In the genomic region with DNA sequence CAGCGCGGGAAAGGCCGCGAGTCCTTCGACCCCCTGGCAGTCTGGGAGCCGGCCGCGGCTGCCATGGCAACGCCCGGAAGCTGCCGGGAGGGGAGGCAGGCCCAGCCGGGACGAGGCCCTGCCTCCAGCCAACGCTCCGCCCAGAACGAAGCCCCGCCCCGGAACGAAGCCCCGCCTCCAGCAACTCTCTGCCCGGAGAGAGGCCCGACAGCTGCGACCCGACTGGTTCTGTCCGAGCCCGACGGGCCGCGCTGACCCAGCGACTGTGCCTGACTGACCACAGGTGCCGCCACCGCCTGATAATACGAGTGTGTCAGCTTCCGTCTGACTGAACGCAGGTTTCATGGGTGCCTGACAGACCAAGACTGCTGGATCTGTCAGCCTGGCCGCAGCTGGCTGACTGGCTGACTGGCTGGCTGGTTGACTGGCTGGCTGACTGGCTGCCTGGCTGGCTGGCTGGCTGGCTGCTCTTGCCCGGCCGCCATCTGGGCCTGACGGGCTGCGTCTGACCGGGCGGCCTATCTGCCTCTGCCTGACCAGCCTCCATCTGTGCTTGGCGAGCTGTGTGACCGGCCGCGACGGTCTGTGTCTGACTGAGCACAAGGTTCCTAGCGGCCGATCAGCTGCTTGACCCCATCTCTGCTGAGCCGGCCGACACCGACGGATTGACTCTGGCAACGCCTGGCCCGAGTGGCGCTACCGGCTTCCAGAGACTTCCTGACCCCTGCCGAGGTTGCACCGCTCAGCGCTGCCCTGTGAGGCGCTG, we compare ENCODE assay signal across 8 cellular contexts.
DNase-seq lines count a peak whose midpoint lies in the region; ATAC-seq and TF ChIP-seq lines count a peak whose summit lies in the region.

No MANE protein-coding gene starts in this region.

- DNase-seq in Ammon's horn (ENCODE audit: low spot score) (peak; percentile 96), GM19238 (ENCODE audit: insufficient read length, low spot score) (peak; percentile 89), NCI-H524 treated with DMSO at 0.1 percent for 48 hours (lab: John Stamatoyannopoulos, UW) (peak; percentile 61), dermis blood vessel endothelial cell (peak; percentile 91), lower leg skin (ENCODE audit: low spot score in 2 of 2) (peak; percentile 92 to 99)
- peak; percentile 87 to 93 for DNase-seq in activated CD4-positive, alpha-beta T cell treated with anti-CD3 and anti-CD28 coated beads, Interleukin-2, amount 50 U/mL, for 4 hours
- peak; percentile 93 for DNase-seq in stimulated activated CD4-positive, alpha-beta T cell treated with anti-CD3 and anti-CD28 coated beads, Interleukin-4, amount 100 ng/mL, for 24 hours

- peak in 1 of 2 donors; percentile 66 for TF ChIP-seq POLR2A in lower leg skin (IDR thresholded peaks at IDR 0.05)

- peak; percentile 94 for ATAC-seq in HG03439 (IDR thresholded peaks at IDR 0.05; ENCODE audit: unreplicated experiment)

- H3K4me3 ChIP-seq in lower leg skin (ENCODE audit: low read depth, poor library complexity, severe bottlenecking): peak overlapping the region; percentile 25

- WGBS in lower leg skin, 2 donors: 2 to 4% methylated on average over 26 to 34 of the region's 61 CpGs

- TF ChIP-seq CTCF in lower leg skin (IDR thresholded peaks at IDR 0.05): peak in 1 of 3 donors; percentile 20

- intact Hi-C loops in lower leg skin (cut with DNase I; ENCODE audit: low total_unique reads): no loop called here

Comparison
In these comparisons a context has a peak if more than half of its experiments do, and no peak if none do; other contexts are left out.
1. Peak in every context shown above with its lines: DNase-seq, ATAC-seq and H3K4me3 ChIP-seq.